In genomic region chr4:122875949-122876348, GRCh38 we compare ENCODE assay signal across 22 cellular contexts. TPM values are rescaled to one million over a fixed set of nuclear protein-coding genes. Genes with fewer than 3 reads are reported as not detected.
"Had no signal": no experiment of that assay in that cellular context is flagged by ENCODE, and none has a peak within 500 bp of the region (broad histone marks: within the 10 kb centered on the region; RNA-seq: fewer than 3 reads in every experiment).

No MANE protein-coding gene starts in this region.

- H3K27ac Mint-ChIP-seq: activated T-cell treated with anti-CD3 and anti-CD28 coated beads, Interleukin-2, amount 50 U/mL, for 72 hours; immature natural killer cell; nephron progenitor cell had no signal

- ATAC-seq: activated T-cell treated with anti-CD3 and anti-CD28 coated beads, Interleukin-2, amount 50 U/mL, for 72 hours; heart right ventricle; stimulated activated naive CD8-positive, alpha-beta T cell treated with anti-CD3 and anti-CD28 coated beads, Interleukin-15, Interleukin-2, amounts not matched to agents 100 U/mL and 50 U/mL, for 24 hours had no signal

- FAIRE-seq: bronchial epithelial cell, endothelial cell of umbilical vein had no signal

- H3K9me3 ChIP-seq: ascending aorta, esophagus muscularis mucosa had no signal

- H3K4me1 Mint-ChIP-seq: immature natural killer cell, nephron progenitor cell had no signal

- H3K27me3 ChIP-seq: ascending aorta, esophagus muscularis mucosa, heart right ventricle had no signal

- H3K4me3 ChIP-seq: ascending aorta, esophagus muscularis mucosa, heart right ventricle, left ventricle myocardium inferior had no signal

- H3K27ac ChIP-seq: ascending aorta, esophagus muscularis mucosa, heart right ventricle, left ventricle myocardium inferior, VCaP had no signal

- H3K36me3 Mint-ChIP-seq: immature natural killer cell had no signal

- DNase-seq: activated CD4-positive, alpha-beta T cell treated with anti-CD3 and anti-CD28 coated beads for 1 hour; activated CD4-positive, alpha-beta T cell treated with anti-CD3 and anti-CD28 coated beads, Interleukin-2, amount 50 U/mL, for 4 hours; activated effector memory CD4-positive, alpha-beta T cell treated with anti-CD3 and anti-CD28 coated beads, Interleukin-2, amount 50 U/mL, for 16 hours; activated naive CD4-positive, alpha-beta T cell treated with anti-CD3 and anti-CD28 coated beads, Interleukin-2, amount 50 U/mL, for 16 hours; activated T-cell treated with anti-CD3 and anti-CD28 coated beads, Interleukin-2, amount 50 U/mL, for 72 hours; cerebellar nuclear complex; effector CD4-positive, alpha-beta T cell; heart right ventricle; immature natural killer cell; kidney glomerular epithelial cell; left ventricle myocardium inferior; mammary epithelial cell; nephron progenitor cell; nucleus accumbens; retina; stimulated activated CD4-positive, alpha-beta T cell treated with anti-CD3 and anti-CD28 coated beads, Interleukin-2, amount 100 ng/mL, for 24 hours; stimulated activated naive CD8-positive, alpha-beta T cell treated with anti-CD3 and anti-CD28 coated beads, Interleukin-15, Interleukin-2, amounts not matched to agents 100 U/mL and 50 U/mL, for 24 hours had no signal

- H3K4me3 Mint-ChIP-seq: activated T-cell treated with anti-CD3 and anti-CD28 coated beads, Interleukin-2, amount 50 U/mL, for 72 hours; immature natural killer cell; nephron progenitor cell had no signal

- H3K4me1 ChIP-seq: heart right ventricle, left ventricle myocardium inferior had no signal

RNA-seq across cellular contexts. Expression of gene FGF2, which starts 49.3 kb away (rescaled TPM):
- polyA plus RNA-seq: immature natural killer cell had no signal
